In the genomic region with DNA sequence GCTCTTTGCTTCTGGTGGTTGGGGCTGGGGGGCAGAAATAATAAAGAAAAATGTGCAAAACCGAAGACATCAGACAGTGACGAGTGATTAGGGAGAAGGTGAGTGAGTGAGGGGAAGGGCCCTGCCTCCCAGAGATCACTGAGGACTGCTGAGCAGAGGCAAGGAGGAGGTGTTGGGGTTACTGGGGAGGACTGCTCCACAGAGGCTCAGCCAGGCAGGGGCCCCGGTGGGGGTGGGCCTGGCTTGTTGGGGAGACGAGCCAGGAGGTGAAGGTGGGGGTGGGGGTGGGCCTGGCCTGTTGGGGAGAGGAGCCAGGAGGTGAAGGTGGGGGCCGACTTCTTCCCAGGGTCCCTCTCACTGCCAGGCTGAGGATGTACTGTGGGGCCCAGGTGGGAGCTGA, we compare ENCODE assay signal across 14 cellular contexts. TPM values are rescaled to one million over a fixed set of nuclear protein-coding genes. Genes with fewer than 3 reads are reported as not detected.
DNase-seq lines count a peak whose midpoint lies in the region; ATAC-seq and TF ChIP-seq lines count a peak whose summit lies in the region.
"Had no signal": no experiment of that assay in that cellular context is flagged by ENCODE, and none has a peak within 500 bp of the region (broad histone marks: within the 10 kb centered on the region; RNA-seq: fewer than 3 reads in every experiment).

No MANE protein-coding gene starts in this region.

- POLR2A ChIA-PET in T-cell (lab: Charles Lee), result no interaction called here
- POLR2A ChIA-PET in naive thymus-derived CD8-positive, alpha-beta T cell (lab: Charles Lee), result no interaction called here

- 83% methylated on average over 4 of the region's 5 CpGs for WGBS in smooth muscle cell (ENCODE audit: low lambda C conversion rate)

- peaks cover 23% of the 10 kb centered on the region for H3K79me2 ChIP-seq in smooth muscle cell (ENCODE audit: low read depth)

- H3K27me3 ChIP-seq in smooth muscle cell (ENCODE audit: low read depth), result no peaks in the 10 kb centered on the region

- no peak overlapping the region for H3K4me2 ChIP-seq in smooth muscle cell

- H3K27me3 Mint-ChIP-seq in natural killer cell (ENCODE audit: low read depth in 2 of 2), result peaks cover 9 to 17% of the 10 kb centered on the region in 2 donors
- peaks cover 16 to 18% of the 10 kb centered on the region in 2 donors for H3K27me3 Mint-ChIP-seq in natural killer cell treated with Interleukin-12 subunit alpha and Interleukin-12 subunit beta and Interleukin-15 and Interleukin-18, amount 100 ng/mL, for 72 hours
- peaks cover 21 to 31% of the 10 kb centered on the region in 2 donors for H3K27me3 Mint-ChIP-seq in T-cell
- H3K27me3 Mint-ChIP-seq in naive thymus-derived CD8-positive, alpha-beta T cell, result peaks cover 5 to 28% (median 12%) of the 10 kb centered on the region in 5 donors
- H3K27me3 Mint-ChIP-seq in type B pancreatic cell, result peaks cover 25% of the 10 kb centered on the region

- H3K9me3 Mint-ChIP-seq in natural killer cell, result no peaks in the 10 kb centered on the region
- H3K9me3 Mint-ChIP-seq in natural killer cell treated with Interleukin-12 subunit alpha and Interleukin-12 subunit beta and Interleukin-15 and Interleukin-18, amount 100 ng/mL, for 72 hours, result no peaks in the 10 kb centered on the region
- no peaks in the 10 kb centered on the region for H3K9me3 Mint-ChIP-seq in T-cell
- H3K9me3 Mint-ChIP-seq in naive thymus-derived CD8-positive, alpha-beta T cell, result no peaks in the 10 kb centered on the region
- H3K9me3 Mint-ChIP-seq in type B pancreatic cell, result no peaks in the 10 kb centered on the region

- no peaks in the 10 kb centered on the region for H3K4me1 ChIP-seq in smooth muscle cell (ENCODE audit: low read depth)

- no peak for DNase-seq in natural killer cell
- DNase-seq in natural killer cell treated with Interleukin-12 subunit alpha and Interleukin-12 subunit beta and Interleukin-15 and Interleukin-18, amount 100 ng/mL, for 72 hours (ENCODE audit: low spot score), result no peak
- DNase-seq in T-cell, result no peak
- DNase-seq in naive thymus-derived CD8-positive, alpha-beta T cell, result no peak
- no peak for DNase-seq in type B pancreatic cell (ENCODE audit: extremely low spot score, unreplicated experiment)
- DNase-seq in GF-D8 (lab: John Stamatoyannopoulos, UW), result no peak
- no peak for DNase-seq in smooth muscle cell (lab: John Stamatoyannopoulos, UW; ENCODE audit: unreplicated experiment)
- no peak for DNase-seq in NCI-H82 (lab: John Stamatoyannopoulos, UW)
- DNase-seq: DND-41, GDM1, KG1, NCI-H1436, NCI-H2029, NCI-H748 treated with DMSO at 0.1 percent for 48 hours had no signal

- H3K4me3 Mint-ChIP-seq in natural killer cell (peak overlapping the region; percentile 7), T-cell (peak overlapping the region in 2 of 3 donors; percentile 45 to 47), type B pancreatic cell (peak overlapping the region; percentile 74)
- H3K4me3 Mint-ChIP-seq in natural killer cell treated with Interleukin-12 subunit alpha and Interleukin-12 subunit beta and Interleukin-15 and Interleukin-18, amount 100 ng/mL, for 72 hours, result no peak overlapping the region
- H3K4me3 Mint-ChIP-seq in naive thymus-derived CD8-positive, alpha-beta T cell, result peak overlapping the region in 7 of 10 donors; percentile 24 to 56 (median 36)

- H3K9ac ChIP-seq in smooth muscle cell (ENCODE audit: low read depth), result no peak overlapping the region

- no peak overlapping the region for H3K4me3 ChIP-seq in smooth muscle cell

- no peak for TF ChIP-seq CTCF in natural killer cell (IDR thresholded peaks at IDR 0.05)
- no peak for TF ChIP-seq CTCF in type B pancreatic cell (conservative IDR thresholded peaks at IDR 0.05)
- TF ChIP-seq CTCF in smooth muscle cell (IDR thresholded peaks at IDR 0.05; ENCODE audit: borderline replicate concordance, insufficient read depth, poor library complexity, severe bottlenecking), result no peak

- no peaks in the 10 kb centered on the region for H3K9me3 ChIP-seq in smooth muscle cell (replicated peaks; ENCODE audit: low read depth)

- H3K36me3 ChIP-seq in smooth muscle cell (ENCODE audit: low read depth), result no peaks in the 10 kb centered on the region

- CTCF ChIA-PET in T-cell (lab: Charles Lee), result no interaction called here

- no peak for ATAC-seq in natural killer cell
- ATAC-seq in natural killer cell treated with Interleukin-12 subunit alpha and Interleukin-12 subunit beta and Interleukin-15 and Interleukin-18, amount 100 ng/mL, for 72 hours, result no peak
- no peak for ATAC-seq in T-cell (replicated peaks in 1 of 4)
- no peak for ATAC-seq in naive thymus-derived CD8-positive, alpha-beta T cell

- H3K4me1 Mint-ChIP-seq in natural killer cell (peaks cover 15 to 17% of the 10 kb centered on the region in 2 donors), T-cell (peaks cover 10 to 20% (median 15%) of the 10 kb centered on the region in 3 donors), type B pancreatic cell (ENCODE audit: unreplicated experiment) (no peaks in the 10 kb centered on the region)
- H3K4me1 Mint-ChIP-seq in natural killer cell treated with Interleukin-12 subunit alpha and Interleukin-12 subunit beta and Interleukin-15 and Interleukin-18, amount 100 ng/mL, for 72 hours (ENCODE audit: low read depth in 2 of 2), result peaks cover 0 to 13% of the 10 kb centered on the region in 2 donors
- peaks cover 2 to 27% (median 18%) of the 10 kb centered on the region in 4 donors for H3K4me1 Mint-ChIP-seq in naive thymus-derived CD8-positive, alpha-beta T cell

- H3K27ac ChIP-seq in smooth muscle cell (ENCODE audit: low read depth), result no peak overlapping the region

- H2AFZ ChIP-seq in smooth muscle cell (ENCODE audit: low read depth), result no peak overlapping the region

- H3K27ac Mint-ChIP-seq in natural killer cell (no peak overlapping the region), T-cell (peak overlapping the region in 1 of 2 donors; percentile 32), type B pancreatic cell (no peak overlapping the region)
- no peak overlapping the region for H3K27ac Mint-ChIP-seq in natural killer cell treated with Interleukin-12 subunit alpha and Interleukin-12 subunit beta and Interleukin-15 and Interleukin-18, amount 100 ng/mL, for 72 hours
- H3K27ac Mint-ChIP-seq in naive thymus-derived CD8-positive, alpha-beta T cell, result no peak overlapping the region

- H3K36me3 Mint-ChIP-seq in natural killer cell, result no peaks in the 10 kb centered on the region
- no peaks in the 10 kb centered on the region for H3K36me3 Mint-ChIP-seq in natural killer cell treated with Interleukin-12 subunit alpha and Interleukin-12 subunit beta and Interleukin-15 and Interleukin-18, amount 100 ng/mL, for 72 hours
- no peaks in the 10 kb centered on the region for H3K36me3 Mint-ChIP-seq in T-cell
- H3K36me3 Mint-ChIP-seq in naive thymus-derived CD8-positive, alpha-beta T cell, result no peaks in the 10 kb centered on the region
- no peaks in the 10 kb centered on the region for H3K36me3 Mint-ChIP-seq in type B pancreatic cell

- peaks cover 22% of the 10 kb centered on the region for H4K20me1 ChIP-seq in smooth muscle cell (ENCODE audit: low read depth)

- intact Hi-C loops in natural killer cell (cut with micrococcal nuclease), result no loop called here

- no peaks in the 10 kb centered on the region for H3F3A ChIP-seq in smooth muscle cell (ENCODE audit: low read depth)

RNA-seq across cellular contexts. Expression of a gene that starts 2.0 kb away (rescaled TPM):
- total RNA-seq in natural killer cell (10 to 100 TPM; 43.0 to 60.3 (median 50.1) TPM), T-cell (10 to 100 TPM; 26.4 to 54.1 (median 49.2) TPM), type B pancreatic cell (ENCODE audit: low replicate concordance) (61.0 and 63.5 TPM in 2 replicates), smooth muscle cell (63.6 and 85.3 TPM in 2 replicates)
- total RNA-seq in natural killer cell treated with Interleukin-12 subunit alpha and Interleukin-12 subunit beta and Interleukin-15 and Interleukin-18, amount 100 ng/mL, for 72 hours, result 10 to 100 TPM; 44.2 to 55.5 TPM
- total RNA-seq in naive thymus-derived CD8-positive, alpha-beta T cell, result 10 to 100 TPM; 44.3 to 48.1 TPM
- polyA plus RNA-seq in naive thymus-derived CD8-positive, alpha-beta T cell, result 10 to 100 TPM; 21.5 to 26.3 (median 25.8) TPM
- 93.7 and 97.0 TPM in 2 replicates for polyA plus RNA-seq in smooth muscle cell

RNA-seq across cellular contexts. Expression of a gene that starts 23.4 kb away (rescaled TPM):
- total RNA-seq in natural killer cell, result 1 to 10 TPM; 1.1 to 1.3 (median 1.2) TPM
- 10 to 100 TPM in 1 of 2 donors, 1 to 10 TPM in 1; 9.6 to 10.9 TPM for total RNA-seq in natural killer cell treated with Interleukin-12 subunit alpha and Interleukin-12 subunit beta and Interleukin-15 and Interleukin-18, amount 100 ng/mL, for 72 hours
- total RNA-seq in T-cell, result 1 to 10 TPM in 1 of 5 donors, under 1 TPM in 4; 0.58 to 1.8 (median 0.93) TPM
- under 1 TPM in 1 of 2 experiments, not detected in 1; 0.31 TPM for total RNA-seq in naive thymus-derived CD8-positive, alpha-beta T cell
- not detected for polyA plus RNA-seq in naive thymus-derived CD8-positive, alpha-beta T cell
- 62.0 and 91.4 TPM in 2 replicates for total RNA-seq in type B pancreatic cell (ENCODE audit: low replicate concordance)
- 213 and 234 TPM in 2 replicates for total RNA-seq in smooth muscle cell
- 198 and 303 TPM in 2 replicates for polyA plus RNA-seq in smooth muscle cell

RNA-seq across cellular contexts. Expression of a gene that starts 27.9 kb away (rescaled TPM):
- 10 to 100 TPM; 12.3 to 22.2 (median 13.7) TPM for total RNA-seq in natural killer cell
- total RNA-seq in natural killer cell treated with Interleukin-12 subunit alpha and Interleukin-12 subunit beta and Interleukin-15 and Interleukin-18, amount 100 ng/mL, for 72 hours, result 10 to 100 TPM in 1 of 2 donors, 1 to 10 TPM in 1; 9.3 to 13.0 TPM
- 10 to 100 TPM; 11.7 to 13.7 (median 12.9) TPM for total RNA-seq in T-cell
- total RNA-seq in naive thymus-derived CD8-positive, alpha-beta T cell, result 10 to 100 TPM; 10.2 to 10.3 TPM
- under 1 TPM in 1 of 3 donors, not detected in 2; 0.63 TPM for polyA plus RNA-seq in naive thymus-derived CD8-positive, alpha-beta T cell
- total RNA-seq in type B pancreatic cell (ENCODE audit: low replicate concordance), result 3.6 and 3.8 TPM in 2 replicates
- total RNA-seq in smooth muscle cell, result 12.4 and 14.5 TPM in 2 replicates
- 16.7 and 16.8 TPM in 2 replicates for polyA plus RNA-seq in smooth muscle cell
